ENCODE assay signal across 21 cellular contexts in genomic region chr10:75353183-75353582, GRCh38. TPM values are rescaled to one million over a fixed set of nuclear protein-coding genes. Genes with fewer than 3 reads are reported as not detected.
"Had no signal": no experiment of that assay in that cellular context is flagged by ENCODE, and none has a peak within 500 bp of the region (broad histone marks: within the 10 kb centered on the region; RNA-seq: fewer than 3 reads in every experiment).

No MANE protein-coding gene starts in this region.

- H3K27me3 Mint-ChIP-seq: activated CD4-positive, alpha-beta T cell treated with anti-CD3 and anti-CD28 coated beads, Interleukin-2, amount 10 ng/mL, durations not matched to agents 7 days and 5 days had no signal

- ATAC-seq: activated CD8-positive, alpha-beta T cell treated with anti-CD3 and anti-CD28 coated beads, Interleukin-2, amount 10 ng/mL, durations not matched to agents 7 days and 5 days; activated naive CD4-positive, alpha-beta T cell treated with anti-CD3 and anti-CD28 coated beads, Interleukin-2, amount 50 U/mL, for 72 hours; gastrocnemius medialis; left ventricle myocardium superior had no signal

- H3K36me3 ChIP-seq: ascending aorta, brain microvascular endothelial cell, esophagus squamous epithelium, gastrocnemius medialis, tibial artery, WERI-Rb-1 had no signal

- H3K9me3 ChIP-seq: ascending aorta, gastrocnemius medialis, SK-N-SH had no signal

- DNase-seq: activated CD4-positive, alpha-beta T cell treated with anti-CD3 and anti-CD28 coated beads, Interleukin-2, amount 10 ng/mL, durations not matched to agents 7 days and 5 days; activated CD4-positive, CD25-positive, alpha-beta regulatory T cell treated with anti-CD3 and anti-CD28 coated beads, Interleukin-2, amount 50 U/mL, for 72 hours; activated CD8-positive, alpha-beta T cell treated with anti-CD3 and anti-CD28 coated beads, Interleukin-2, amount 10 ng/mL, durations not matched to agents 7 days and 5 days; brain microvascular endothelial cell; dorsolateral prefrontal cortex; esophagus squamous epithelium; gastrocnemius medialis; kidney; left ventricle myocardium superior; retina; SK-N-SH; stimulated activated CD4-positive, alpha-beta T cell treated with anti-CD3 and anti-CD28 coated beads, Interleukin-4, amount 100 ng/mL, for 4 hours; WERI-Rb-1 had no signal

- H3K9me3 Mint-ChIP-seq: activated CD4-positive, alpha-beta T cell treated with anti-CD3 and anti-CD28 coated beads, Interleukin-2, amount 10 ng/mL, durations not matched to agents 7 days and 5 days; activated T-helper 1 cell treated with anti-CD3 and anti-CD28 coated beads, Interleukin-12 subunit alpha, Interleukin-12 subunit beta, Interleukin-2, Interleukin-4 antibody, amounts not matched to agents 30 ng/mL and 10 ng/mL and 1 ng/mL, durations not matched to agents 14 hours and 24 hours and 36 hours; central memory CD8-positive, alpha-beta T cell; stimulated activated naive CD8-positive, alpha-beta T cell treated with anti-CD3 and anti-CD28 coated beads, Interleukin-15, Interleukin-2, amounts not matched to agents 100 ng/mL and 50 ng/mL, for 24 hours; T-helper 2 cell treated with Interferon-gamma antibody and Interleukin-4, amounts not matched to agents 5 μg/mL and 100 μg/mL, for 36 hours had no signal

- H3K27ac ChIP-seq: ascending aorta, brain microvascular endothelial cell, dorsolateral prefrontal cortex, esophagus squamous epithelium, gastrocnemius medialis, tibial artery, WERI-Rb-1 had no signal

- H3K4me1 ChIP-seq: ascending aorta, esophagus squamous epithelium, gastrocnemius medialis, tibial artery had no signal

- H3K4me3 ChIP-seq: ascending aorta, dorsolateral prefrontal cortex, esophagus squamous epithelium, gastrocnemius medialis, tibial artery had no signal

- H3K4me3 Mint-ChIP-seq: activated CD4-positive, alpha-beta T cell treated with anti-CD3 and anti-CD28 coated beads, Interleukin-2, amount 10 ng/mL, durations not matched to agents 7 days and 5 days; activated CD8-positive, alpha-beta T cell treated with anti-CD3 and anti-CD28 coated beads, Interleukin-2, amount 10 ng/mL, durations not matched to agents 7 days and 5 days; activated T-helper 1 cell treated with anti-CD3 and anti-CD28 coated beads, Interleukin-12 subunit alpha, Interleukin-12 subunit beta, Interleukin-2, Interleukin-4 antibody, amounts not matched to agents 30 ng/mL and 10 ng/mL and 1 ng/mL, durations not matched to agents 14 hours and 24 hours and 36 hours; central memory CD8-positive, alpha-beta T cell; stimulated activated naive CD8-positive, alpha-beta T cell treated with anti-CD3 and anti-CD28 coated beads, Interleukin-15, Interleukin-2, amounts not matched to agents 100 ng/mL and 50 ng/mL, for 24 hours; T-helper 2 cell treated with Interferon-gamma antibody and Interleukin-4, amounts not matched to agents 5 μg/mL and 100 μg/mL, for 36 hours had no signal

- H3K9me2 ChIP-seq: SK-N-SH had no signal

- H3K4me2 ChIP-seq: SK-N-SH had no signal

- H3K27me3 ChIP-seq: ascending aorta, brain microvascular endothelial cell, esophagus squamous epithelium, gastrocnemius medialis, tibial artery had no signal

- H3K36me3 Mint-ChIP-seq: activated naive CD4-positive, alpha-beta T cell treated with anti-CD3 and anti-CD28 coated beads, Interleukin-2, amount 50 U/mL, for 72 hours had no signal

- H3K4me1 Mint-ChIP-seq: activated CD4-positive, alpha-beta T cell treated with anti-CD3 and anti-CD28 coated beads, Interleukin-2, amount 10 ng/mL, durations not matched to agents 7 days and 5 days; central memory CD8-positive, alpha-beta T cell had no signal

- H3K27ac Mint-ChIP-seq: activated CD4-positive, alpha-beta T cell treated with anti-CD3 and anti-CD28 coated beads, Interleukin-2, amount 10 ng/mL, durations not matched to agents 7 days and 5 days; activated CD8-positive, alpha-beta T cell treated with anti-CD3 and anti-CD28 coated beads, Interleukin-2, amount 10 ng/mL, durations not matched to agents 7 days and 5 days; activated naive CD4-positive, alpha-beta T cell treated with anti-CD3 and anti-CD28 coated beads, Interleukin-2, amount 50 U/mL, for 72 hours; activated T-helper 1 cell treated with anti-CD3 and anti-CD28 coated beads, Interleukin-12 subunit alpha, Interleukin-12 subunit beta, Interleukin-2, Interleukin-4 antibody, amounts not matched to agents 30 ng/mL and 10 ng/mL and 1 ng/mL, durations not matched to agents 14 hours and 24 hours and 36 hours; progenitor cell of endocrine pancreas; stimulated activated naive CD8-positive, alpha-beta T cell treated with anti-CD3 and anti-CD28 coated beads, Interleukin-15, Interleukin-2, amounts not matched to agents 100 ng/mL and 50 ng/mL, for 24 hours; T-helper 2 cell treated with Interferon-gamma antibody and Interleukin-4, amounts not matched to agents 5 μg/mL and 100 μg/mL, for 36 hours had no signal

- H3K9ac ChIP-seq: SK-N-SH had no signal

RNA-seq across cellular contexts. Expression of gene ZNF503, which starts 48.4 kb away (rescaled TPM):
- total RNA-seq: activated T-helper 1 cell treated with anti-CD3 and anti-CD28 coated beads, Interleukin-12 subunit alpha, Interleukin-12 subunit beta, Interleukin-2, Interleukin-4 antibody, amounts not matched to agents 30 ng/mL and 10 ng/mL and 1 ng/mL, durations not matched to agents 14 hours and 24 hours and 36 hours had no signal
